In the genomic region with DNA sequence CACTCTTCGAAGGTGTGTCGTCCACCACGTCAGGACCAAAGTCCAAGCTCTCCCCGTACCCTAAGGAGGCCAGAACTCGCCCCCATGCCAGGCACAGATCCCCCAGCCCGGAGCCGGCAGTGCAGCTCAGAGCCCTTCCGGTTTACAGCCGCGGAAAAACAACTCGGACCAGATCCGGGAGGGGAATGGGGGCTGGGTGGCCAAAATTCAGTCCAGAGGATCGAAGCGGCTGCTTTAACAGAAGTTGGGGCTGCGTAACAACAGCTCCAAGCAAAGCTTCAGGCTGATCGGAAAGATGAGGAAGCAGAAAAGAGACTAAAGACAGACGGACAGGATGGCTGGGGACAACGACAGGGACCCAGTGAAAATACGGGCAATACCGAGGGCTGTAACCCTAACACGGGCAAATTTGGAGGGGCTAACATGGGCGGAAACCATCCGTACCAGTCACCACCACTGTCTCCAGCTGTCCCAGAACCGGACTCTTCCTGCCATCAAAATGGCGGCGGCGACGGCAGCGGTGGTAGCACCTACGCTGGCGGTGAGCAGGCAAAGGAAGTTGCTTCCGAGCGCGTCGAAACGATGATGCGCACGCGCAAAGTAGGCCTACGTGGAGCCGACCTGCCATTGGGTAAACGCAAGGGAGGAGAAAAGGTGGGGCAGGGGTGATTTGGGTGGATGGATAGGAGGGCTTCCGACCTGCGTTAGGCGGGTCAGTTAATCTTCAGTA, we compare ENCODE assay signal across 1 cellular context.
TF ChIP-seq lines count a peak whose summit lies in the region.

A gene (minus strand): TSS at position 556 of the 730 bp plus-strand sequence. CDS start 678 bp downstream, outside the sequence.

TF ChIP-seq in GM23338, 12 proteins besides CTCF, POLR2A, EP300 and RAD21 (continued from another document):
- TF ChIP-seq, protein P1, sequence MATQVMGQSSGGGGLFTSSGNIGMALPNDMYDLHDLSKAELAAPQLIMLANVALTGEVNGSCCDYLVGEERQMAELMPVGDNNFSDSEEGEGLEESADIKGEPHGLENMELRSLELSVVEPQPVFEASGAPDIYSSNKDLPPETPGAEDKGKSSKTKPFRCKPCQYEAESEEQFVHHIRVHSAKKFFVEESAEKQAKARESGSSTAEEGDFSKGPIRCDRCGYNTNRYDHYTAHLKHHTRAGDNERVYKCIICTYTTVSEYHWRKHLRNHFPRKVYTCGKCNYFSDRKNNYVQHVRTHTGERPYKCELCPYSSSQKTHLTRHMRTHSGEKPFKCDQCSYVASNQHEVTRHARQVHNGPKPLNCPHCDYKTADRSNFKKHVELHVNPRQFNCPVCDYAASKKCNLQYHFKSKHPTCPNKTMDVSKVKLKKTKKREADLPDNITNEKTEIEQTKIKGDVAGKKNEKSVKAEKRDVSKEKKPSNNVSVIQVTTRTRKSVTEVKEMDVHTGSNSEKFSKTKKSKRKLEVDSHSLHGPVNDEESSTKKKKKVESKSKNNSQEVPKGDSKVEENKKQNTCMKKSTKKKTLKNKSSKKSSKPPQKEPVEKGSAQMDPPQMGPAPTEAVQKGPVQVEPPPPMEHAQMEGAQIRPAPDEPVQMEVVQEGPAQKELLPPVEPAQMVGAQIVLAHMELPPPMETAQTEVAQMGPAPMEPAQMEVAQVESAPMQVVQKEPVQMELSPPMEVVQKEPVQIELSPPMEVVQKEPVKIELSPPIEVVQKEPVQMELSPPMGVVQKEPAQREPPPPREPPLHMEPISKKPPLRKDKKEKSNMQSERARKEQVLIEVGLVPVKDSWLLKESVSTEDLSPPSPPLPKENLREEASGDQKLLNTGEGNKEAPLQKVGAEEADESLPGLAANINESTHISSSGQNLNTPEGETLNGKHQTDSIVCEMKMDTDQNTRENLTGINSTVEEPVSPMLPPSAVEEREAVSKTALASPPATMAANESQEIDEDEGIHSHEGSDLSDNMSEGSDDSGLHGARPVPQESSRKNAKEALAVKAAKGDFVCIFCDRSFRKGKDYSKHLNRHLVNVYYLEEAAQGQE (IDR thresholded peaks at IDR 0.05; ENCODE audit: unreplicated experiment) = peak; percentile 36
- TF ChIP-seq STAT1 (IDR thresholded peaks at IDR 0.05; ENCODE audit: unreplicated experiment) (no peak), EZH2phosphoT487 (IDR thresholded peaks at IDR 0.05; ENCODE audit: unreplicated experiment) (no peak), CREB1 (CRISPR knock-in tag; IDR thresholded peaks at IDR 0.05; ENCODE audit: low read depth) (peak; percentile 80), ZNF331 (CRISPR knock-in tag; IDR thresholded peaks at IDR 0.05; ENCODE audit: low read depth) (no peak), ZNF114 (CRISPR knock-in tag; IDR thresholded peaks at IDR 0.05) (no peak), JUNB (IDR thresholded peaks at IDR 0.05; ENCODE audit: unreplicated experiment) (no peak), NANOG (IDR thresholded peaks at IDR 0.05; ENCODE audit: borderline replicate concordance) (no peak)
- TF ChIP-seq, protein P2, sequence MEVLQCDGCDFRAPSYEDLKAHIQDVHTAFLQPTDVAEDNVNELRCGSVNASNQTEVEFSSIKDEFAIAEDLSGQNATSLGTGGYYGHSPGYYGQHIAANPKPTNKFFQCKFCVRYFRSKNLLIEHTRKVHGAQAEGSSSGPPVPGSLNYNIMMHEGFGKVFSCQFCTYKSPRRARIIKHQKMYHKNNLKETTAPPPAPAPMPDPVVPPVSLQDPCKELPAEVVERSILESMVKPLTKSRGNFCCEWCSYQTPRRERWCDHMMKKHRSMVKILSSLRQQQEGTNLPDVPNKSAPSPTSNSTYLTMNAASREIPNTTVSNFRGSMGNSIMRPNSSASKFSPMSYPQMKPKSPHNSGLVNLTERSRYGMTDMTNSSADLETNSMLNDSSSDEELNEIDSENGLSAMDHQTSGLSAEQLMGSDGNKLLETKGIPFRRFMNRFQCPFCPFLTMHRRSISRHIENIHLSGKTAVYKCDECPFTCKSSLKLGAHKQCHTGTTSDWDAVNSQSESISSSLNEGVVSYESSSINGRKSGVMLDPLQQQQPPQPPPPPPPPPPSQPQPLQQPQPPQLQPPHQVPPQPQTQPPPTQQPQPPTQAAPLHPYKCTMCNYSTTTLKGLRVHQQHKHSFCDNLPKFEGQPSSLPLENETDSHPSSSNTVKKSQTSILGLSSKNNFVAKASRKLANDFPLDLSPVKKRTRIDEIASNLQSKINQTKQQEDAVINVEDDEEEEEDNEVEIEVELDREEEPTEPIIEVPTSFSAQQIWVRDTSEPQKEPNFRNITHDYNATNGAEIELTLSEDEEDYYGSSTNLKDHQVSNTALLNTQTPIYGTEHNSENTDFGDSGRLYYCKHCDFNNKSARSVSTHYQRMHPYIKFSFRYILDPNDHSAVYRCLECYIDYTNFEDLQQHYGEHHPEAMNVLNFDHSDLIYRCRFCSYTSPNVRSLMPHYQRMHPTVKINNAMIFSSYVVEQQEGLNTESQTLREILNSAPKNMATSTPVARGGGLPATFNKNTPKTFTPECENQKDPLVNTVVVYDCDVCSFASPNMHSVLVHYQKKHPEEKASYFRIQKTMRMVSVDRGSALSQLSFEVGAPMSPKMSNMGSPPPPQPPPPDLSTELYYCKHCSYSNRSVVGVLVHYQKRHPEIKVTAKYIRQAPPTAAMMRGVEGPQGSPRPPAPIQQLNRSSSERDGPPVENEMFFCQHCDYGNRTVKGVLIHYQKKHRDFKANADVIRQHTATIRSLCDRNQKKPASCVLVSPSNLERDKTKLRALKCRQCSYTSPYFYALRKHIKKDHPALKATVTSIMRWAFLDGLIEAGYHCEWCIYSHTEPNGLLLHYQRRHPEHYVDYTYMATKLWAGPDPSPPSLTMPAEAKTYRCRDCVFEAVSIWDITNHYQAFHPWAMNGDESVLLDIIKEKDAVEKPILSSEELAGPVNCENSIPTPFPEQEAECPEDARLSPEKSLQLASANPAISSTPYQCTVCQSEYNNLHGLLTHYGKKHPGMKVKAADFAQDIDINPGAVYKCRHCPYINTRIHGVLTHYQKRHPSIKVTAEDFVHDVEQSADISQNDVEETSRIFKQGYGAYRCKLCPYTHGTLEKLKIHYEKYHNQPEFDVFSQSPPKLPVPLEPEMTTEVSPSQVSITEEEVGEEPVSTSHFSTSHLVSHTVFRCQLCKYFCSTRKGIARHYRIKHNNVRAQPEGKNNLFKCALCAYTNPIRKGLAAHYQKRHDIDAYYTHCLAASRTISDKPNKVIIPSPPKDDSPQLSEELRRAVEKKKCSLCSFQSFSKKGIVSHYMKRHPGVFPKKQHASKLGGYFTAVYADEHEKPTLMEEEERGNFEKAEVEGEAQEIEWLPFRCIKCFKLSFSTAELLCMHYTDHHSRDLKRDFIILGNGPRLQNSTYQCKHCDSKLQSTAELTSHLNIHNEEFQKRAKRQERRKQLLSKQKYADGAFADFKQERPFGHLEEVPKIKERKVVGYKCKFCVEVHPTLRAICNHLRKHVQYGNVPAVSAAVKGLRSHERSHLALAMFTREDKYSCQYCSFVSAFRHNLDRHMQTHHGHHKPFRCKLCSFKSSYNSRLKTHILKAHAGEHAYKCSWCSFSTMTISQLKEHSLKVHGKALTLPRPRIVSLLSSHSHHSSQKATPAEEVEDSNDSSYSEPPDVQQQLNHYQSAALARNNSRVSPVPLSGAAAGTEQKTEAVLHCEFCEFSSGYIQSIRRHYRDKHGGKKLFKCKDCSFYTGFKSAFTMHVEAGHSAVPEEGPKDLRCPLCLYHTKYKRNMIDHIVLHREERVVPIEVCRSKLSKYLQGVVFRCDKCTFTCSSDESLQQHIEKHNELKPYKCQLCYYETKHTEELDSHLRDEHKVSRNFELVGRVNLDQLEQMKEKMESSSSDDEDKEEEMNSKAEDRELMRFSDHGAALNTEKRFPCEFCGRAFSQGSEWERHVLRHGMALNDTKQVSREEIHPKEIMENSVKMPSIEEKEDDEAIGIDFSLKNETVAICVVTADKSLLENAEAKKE (CRISPR knock-in tag; IDR thresholded peaks at IDR 0.05) = no peak
- TF ChIP-seq, protein P3, sequence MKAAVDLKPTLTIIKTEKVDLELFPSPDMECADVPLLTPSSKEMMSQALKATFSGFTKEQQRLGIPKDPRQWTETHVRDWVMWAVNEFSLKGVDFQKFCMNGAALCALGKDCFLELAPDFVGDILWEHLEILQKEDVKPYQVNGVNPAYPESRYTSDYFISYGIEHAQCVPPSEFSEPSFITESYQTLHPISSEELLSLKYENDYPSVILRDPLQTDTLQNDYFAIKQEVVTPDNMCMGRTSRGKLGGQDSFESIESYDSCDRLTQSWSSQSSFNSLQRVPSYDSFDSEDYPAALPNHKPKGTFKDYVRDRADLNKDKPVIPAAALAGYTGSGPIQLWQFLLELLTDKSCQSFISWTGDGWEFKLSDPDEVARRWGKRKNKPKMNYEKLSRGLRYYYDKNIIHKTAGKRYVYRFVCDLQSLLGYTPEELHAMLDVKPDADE (IDR thresholded peaks at IDR 0.05) = peak; percentile 78; the same call in 1 of the 2 replicates
TF ChIP-seq in GM23338: peak in this region for 4.
